In genomic region chr5:118506453-118506852, GRCh38 we compare ENCODE assay signal across 15 cellular contexts.
A peak's percentile ranks its signal among the peaks of the same experiment; 100 is the strongest.
DNase-seq lines count a peak whose midpoint lies in the region; ATAC-seq, FAIRE-seq and TF ChIP-seq lines count a peak whose summit lies in the region.
"Had no signal": no experiment of that assay in that cellular context is flagged by ENCODE, and none has a peak within 500 bp of the region (broad histone marks: within the 10 kb centered on the region; RNA-seq: fewer than 3 reads in every experiment).

No MANE protein-coding gene starts in this region.

- no peak overlapping the region for H3K4me2 ChIP-seq in Karpas-422 (ENCODE audit: low read depth, low read length, poor library complexity, severe bottlenecking)

- H4K20me1 ChIP-seq in Karpas-422 (ENCODE audit: insufficient read depth, low read depth, low read length), result no peaks in the 10 kb centered on the region

- intact Hi-C loops in dorsolateral prefrontal cortex (cut with DNase I), result no loop called here

- H3K9ac ChIP-seq in Karpas-422 (ENCODE audit: low read length), result no peak overlapping the region

- ATAC-seq in GM18505 (IDR thresholded peaks at IDR 0.05; ENCODE audit: unreplicated experiment), result peak; percentile 86
- ATAC-seq in HG02943 (IDR thresholded peaks at IDR 0.05; ENCODE audit: low read depth, unreplicated experiment), result peak; percentile 95
- ATAC-seq: T-cell had no signal

- H3K4me3 ChIP-seq in Karpas-422 (ENCODE audit: low read length) (no peak overlapping the region), small intestine (ENCODE audit: low read depth in 1 of 2, low read length in 2 of 2) (no peak overlapping the region), dorsolateral prefrontal cortex (no peak overlapping the region)

- no peak for TF ChIP-seq POLR2A in GM18505 (IDR thresholded peaks at IDR 0.05; ENCODE audit: borderline replicate concordance, extremely low read depth, insufficient read depth, insufficient read length)

- peaks cover 10% of the 10 kb centered on the region for H3K4me1 ChIP-seq in Karpas-422 (ENCODE audit: low read length)
- H3K4me1 ChIP-seq in small intestine (ENCODE audit: control insufficient read depth in 2 of 2, insufficient read depth in 1 of 2, low read depth in 1 of 2, low read length in 1 of 2), result no peaks in the 10 kb centered on the region

- H2AFZ ChIP-seq in Karpas-422 (ENCODE audit: low read length), result no peak overlapping the region

- H3K27ac ChIP-seq in Karpas-422 (ENCODE audit: low read length), result no peak overlapping the region
- H3K27ac ChIP-seq in small intestine (ENCODE audit: low read depth in 1 of 2, low read length in 1 of 2), result no peak overlapping the region
- no peak overlapping the region for H3K27ac ChIP-seq in dorsolateral prefrontal cortex
- H3K27ac ChIP-seq: HL-60 had no signal

- H3K36me3 ChIP-seq in Karpas-422 (ENCODE audit: insufficient read depth, low read length), result no peaks in the 10 kb centered on the region
- no peaks in the 10 kb centered on the region for H3K36me3 ChIP-seq in small intestine (ENCODE audit: control insufficient read depth in 2 of 2, insufficient read depth in 2 of 2, low read length in 2 of 2)

- no peaks in the 10 kb centered on the region for H3K9me3 ChIP-seq in Karpas-422 (ENCODE audit: low read length)
- H3K9me3 ChIP-seq in small intestine (ENCODE audit: control insufficient read depth, low read depth), result no peaks in the 10 kb centered on the region

- WGBS in small intestine, 3 donors, result 69 to 85% (median 77%) methylated on average over 3 of the region's 3 CpGs

- TF ChIP-seq CTCF in GM20000 (IDR thresholded peaks at IDR 0.05; ENCODE audit: extremely low read depth, missing control alignments) (no peak), dorsolateral prefrontal cortex (IDR thresholded peaks at IDR 0.05 in 54 of 56, conservative IDR thresholded peaks at IDR 0.05 in 2 of 56; ENCODE audit: low read depth in 1 of 56, partially characterized antibody in 56 of 56) (no peak)

- no peaks in the 10 kb centered on the region for H3K79me2 ChIP-seq in Karpas-422 (ENCODE audit: low read length)

- DNase-seq in GM20000 (ENCODE audit: low spot score) (peak; percentile 14), Karpas-422 (peak; percentile 53), GM19240 (ENCODE audit: insufficient read length, low spot score) (no peak), small intestine (no peak), NOMO-1 treated with DMSO at 0.1 percent for 48 hours (lab: John Stamatoyannopoulos, UW; ENCODE audit: unreplicated experiment) (no peak), dorsolateral prefrontal cortex (no peak)
- DNase-seq: amniotic stem cell, mesendoderm, NCI-H1092 treated with DMSO at 0.1 percent for 48 hours, posterior cingulate gyrus, T-cell had no signal

- H3K9me2 ChIP-seq in Karpas-422 (replicated peaks; ENCODE audit: insufficient read depth, low read length), result no peaks in the 10 kb centered on the region

- H3K27me3 ChIP-seq in Karpas-422 (ENCODE audit: low read length), result no peaks in the 10 kb centered on the region
- H3K27me3 ChIP-seq in small intestine (ENCODE audit: control insufficient read depth in 2 of 2, insufficient read depth in 2 of 2, low read length in 2 of 2), result no peaks in the 10 kb centered on the region
- H3K27me3 ChIP-seq in dorsolateral prefrontal cortex, result no peaks in the 10 kb centered on the region

- FAIRE-seq in small intestine (lab: Jason Lieb, UNC), result no peak
- FAIRE-seq: endometrium had no signal

Comparison
In these comparisons a context has a peak if more than half of its experiments do, and no peak if none do; other contexts are left out.
1. DNase-seq: peak in GM20000 (single experiment) and Karpas-422 (single experiment); none in GM19240 (single experiment), small intestine (single experiment), NOMO-1 treated with DMSO at 0.1 percent for 48 hours (single experiment) and dorsolateral prefrontal cortex (0 of 10).